10 cellular contexts compared by ENCODE assay signal in the genomic region with DNA sequence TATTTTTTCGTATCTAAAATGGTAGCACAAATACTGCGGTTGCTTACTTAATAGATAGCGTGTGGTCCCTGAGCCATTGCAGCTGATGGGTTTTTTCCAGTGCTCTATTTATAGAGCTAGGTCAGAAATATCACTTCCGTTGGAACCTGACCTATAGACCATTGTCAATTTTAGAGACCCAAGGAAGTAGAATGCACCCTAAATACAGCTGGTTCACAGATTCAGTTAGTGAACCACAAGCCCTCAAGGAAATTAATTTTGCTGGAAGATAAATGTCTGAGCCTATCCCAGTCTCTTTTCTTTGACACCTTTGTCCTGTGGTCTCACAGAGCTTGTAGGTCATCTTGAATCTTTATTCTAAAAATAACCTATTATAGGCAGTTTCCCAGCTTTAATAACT.
DNase-seq lines count a peak whose midpoint lies in the region; ATAC-seq and TF ChIP-seq lines count a peak whose summit lies in the region.
"Had no signal": no experiment of that assay in that cellular context is flagged by ENCODE, and none has a peak within 500 bp of the region (broad histone marks: within the 10 kb centered on the region; RNA-seq: fewer than 3 reads in every experiment).

No MANE protein-coding gene starts in this region.

- H3K4me1 Mint-ChIP-seq in activated CD8-positive, alpha-beta T cell treated with anti-CD3 and anti-CD28 coated beads for 36 hours (ENCODE audit: low read depth), result peaks cover 38% of the 10 kb centered on the region
- peaks cover 19% of the 10 kb centered on the region for H3K4me1 Mint-ChIP-seq in activated CD8-positive, alpha-beta T cell treated with anti-CD3 and anti-CD28 coated beads, Interleukin-2, amount 10 ng/mL, durations not matched to agents 7 days and 5 days (ENCODE audit: low read depth)
- H3K4me1 Mint-ChIP-seq in stimulated activated memory B cell treated with anti-CD40 and anti-IgM and Interleukin-4, amounts not matched to agents 10 μg/mL and 1 μg/mL and 100 μg/mL, for 72 hours, result peaks cover 86% of the 10 kb centered on the region
- peaks cover 18% of the 10 kb centered on the region for H3K4me1 Mint-ChIP-seq in activated CD4-positive, alpha-beta memory T cell treated with anti-CD3 and anti-CD28 coated beads, Interleukin-2, amount 10 ng/mL, durations not matched to agents 7 days and 5 days

- ATAC-seq in activated CD8-positive, alpha-beta T cell treated with anti-CD3 and anti-CD28 coated beads for 36 hours, result peak; percentile 44
- no peak for ATAC-seq in activated CD8-positive, alpha-beta T cell treated with anti-CD3 and anti-CD28 coated beads, Interleukin-2, amount 10 ng/mL, durations not matched to agents 7 days and 5 days
- peak; percentile 52 for ATAC-seq in HG02884 (IDR thresholded peaks at IDR 0.05; ENCODE audit: unreplicated experiment)
- peak; percentile 89 for ATAC-seq in stimulated activated memory B cell treated with anti-CD40 and anti-IgM and Interleukin-4, amounts not matched to agents 10 μg/mL and 1 μg/mL and 100 μg/mL, for 72 hours
- ATAC-seq: activated T-cell treated with anti-CD3 and anti-CD28 coated beads, Interleukin-2, amount 50 U/mL, for 4 hours; naive thymus-derived CD4-positive, alpha-beta T cell had no signal

- CTCF ChIA-PET in activated CD8-positive, alpha-beta T cell treated with anti-CD3 and anti-CD28 coated beads for 36 hours (lab: Charles Lee), result interaction anchor here (1.3 kb wide), 1 partner anchor 442 kb away, joined by 4 read pairs; no protein-coding TSS in a partner anchor
- CTCF ChIA-PET in activated CD8-positive, alpha-beta T cell treated with anti-CD3 and anti-CD28 coated beads, Interleukin-2, amount 10 ng/mL, durations not matched to agents 7 days and 5 days (lab: Charles Lee), result interaction anchor here (0.9 to 1.6 kb wide), 2 partner anchors 10 to 151 kb away, joined by 3 to 4 read pairs; no protein-coding TSS in a partner anchor
- CTCF ChIA-PET in activated CD4-positive, alpha-beta memory T cell treated with anti-CD3 and anti-CD28 coated beads, Interleukin-2, amount 10 ng/mL, durations not matched to agents 7 days and 5 days (lab: Charles Lee), result no interaction called here
- CTCF ChIA-PET in HEK293T (lab: Yijun Ruan, JAX), result interaction anchor here (0.9 kb wide), 1 partner anchor 9 kb away, joined by 3 read pairs; no protein-coding TSS in a partner anchor

- DNase-seq in activated CD8-positive, alpha-beta T cell treated with anti-CD3 and anti-CD28 coated beads for 36 hours, result peak; percentile 12
- no peak for DNase-seq in activated CD8-positive, alpha-beta T cell treated with anti-CD3 and anti-CD28 coated beads, Interleukin-2, amount 10 ng/mL, durations not matched to agents 7 days and 5 days
- DNase-seq in NAMALWA (ENCODE audit: low spot score) (peak; percentile 58), hypothalamus (lab: John Stamatoyannopoulos, UW) (no peak), HEK293T (ENCODE audit: extremely low spot score) (no peak)
- no peak for DNase-seq in activated CD4-positive, alpha-beta memory T cell treated with anti-CD3 and anti-CD28 coated beads, Interleukin-2, amount 10 ng/mL, durations not matched to agents 7 days and 5 days
- DNase-seq: activated T-cell treated with anti-CD3 and anti-CD28 coated beads, Interleukin-2, amount 50 U/mL, for 4 hours; naive thymus-derived CD4-positive, alpha-beta T cell had no signal

- intact Hi-C loops in activated CD8-positive, alpha-beta T cell treated with anti-CD3 and anti-CD28 coated beads for 36 hours (cut with micrococcal nuclease), result no loop called here

- H3K27ac Mint-ChIP-seq in activated CD8-positive, alpha-beta T cell treated with anti-CD3 and anti-CD28 coated beads for 36 hours, result peak overlapping the region; percentile 74
- H3K27ac Mint-ChIP-seq in activated CD8-positive, alpha-beta T cell treated with anti-CD3 and anti-CD28 coated beads, Interleukin-2, amount 10 ng/mL, durations not matched to agents 7 days and 5 days, result no peak overlapping the region
- H3K27ac Mint-ChIP-seq in stimulated activated memory B cell treated with anti-CD40 and anti-IgM and Interleukin-4, amounts not matched to agents 10 μg/mL and 1 μg/mL and 100 μg/mL, for 72 hours, result peak overlapping the region; percentile 96
- H3K27ac Mint-ChIP-seq in activated CD4-positive, alpha-beta memory T cell treated with anti-CD3 and anti-CD28 coated beads, Interleukin-2, amount 10 ng/mL, durations not matched to agents 7 days and 5 days, result no peak overlapping the region

- H3K27me3 Mint-ChIP-seq in activated CD8-positive, alpha-beta T cell treated with anti-CD3 and anti-CD28 coated beads for 36 hours, result no peaks in the 10 kb centered on the region
- no peaks in the 10 kb centered on the region for H3K27me3 Mint-ChIP-seq in activated CD8-positive, alpha-beta T cell treated with anti-CD3 and anti-CD28 coated beads, Interleukin-2, amount 10 ng/mL, durations not matched to agents 7 days and 5 days (ENCODE audit: low read depth)
- no peaks in the 10 kb centered on the region for H3K27me3 Mint-ChIP-seq in stimulated activated memory B cell treated with anti-CD40 and anti-IgM and Interleukin-4, amounts not matched to agents 10 μg/mL and 1 μg/mL and 100 μg/mL, for 72 hours
- H3K27me3 Mint-ChIP-seq in activated CD4-positive, alpha-beta memory T cell treated with anti-CD3 and anti-CD28 coated beads, Interleukin-2, amount 10 ng/mL, durations not matched to agents 7 days and 5 days, result no peaks in the 10 kb centered on the region
- H3K27me3 Mint-ChIP-seq: naive thymus-derived CD4-positive, alpha-beta T cell had no signal

- no peak overlapping the region for H3K4me3 Mint-ChIP-seq in activated CD8-positive, alpha-beta T cell treated with anti-CD3 and anti-CD28 coated beads for 36 hours
- no peak overlapping the region for H3K4me3 Mint-ChIP-seq in activated CD8-positive, alpha-beta T cell treated with anti-CD3 and anti-CD28 coated beads, Interleukin-2, amount 10 ng/mL, durations not matched to agents 7 days and 5 days
- peak overlapping the region; percentile 7 for H3K4me3 Mint-ChIP-seq in stimulated activated memory B cell treated with anti-CD40 and anti-IgM and Interleukin-4, amounts not matched to agents 10 μg/mL and 1 μg/mL and 100 μg/mL, for 72 hours
- H3K4me3 Mint-ChIP-seq in activated CD4-positive, alpha-beta memory T cell treated with anti-CD3 and anti-CD28 coated beads, Interleukin-2, amount 10 ng/mL, durations not matched to agents 7 days and 5 days, result no peak overlapping the region
- H3K4me3 Mint-ChIP-seq: activated T-cell treated with anti-CD3 and anti-CD28 coated beads, Interleukin-2, amount 50 U/mL, for 4 hours; naive thymus-derived CD4-positive, alpha-beta T cell had no signal

- H3K9me3 Mint-ChIP-seq in activated CD8-positive, alpha-beta T cell treated with anti-CD3 and anti-CD28 coated beads for 36 hours, result no peaks in the 10 kb centered on the region
- H3K9me3 Mint-ChIP-seq in activated CD8-positive, alpha-beta T cell treated with anti-CD3 and anti-CD28 coated beads, Interleukin-2, amount 10 ng/mL, durations not matched to agents 7 days and 5 days (ENCODE audit: insufficient read depth), result no peaks in the 10 kb centered on the region
- no peaks in the 10 kb centered on the region for H3K9me3 Mint-ChIP-seq in stimulated activated memory B cell treated with anti-CD40 and anti-IgM and Interleukin-4, amounts not matched to agents 10 μg/mL and 1 μg/mL and 100 μg/mL, for 72 hours
- no peaks in the 10 kb centered on the region for H3K9me3 Mint-ChIP-seq in activated CD4-positive, alpha-beta memory T cell treated with anti-CD3 and anti-CD28 coated beads, Interleukin-2, amount 10 ng/mL, durations not matched to agents 7 days and 5 days
- H3K9me3 Mint-ChIP-seq: activated T-cell treated with anti-CD3 and anti-CD28 coated beads, Interleukin-2, amount 50 U/mL, for 4 hours; naive thymus-derived CD4-positive, alpha-beta T cell had no signal

- no peaks in the 10 kb centered on the region for H3K36me3 Mint-ChIP-seq in activated CD8-positive, alpha-beta T cell treated with anti-CD3 and anti-CD28 coated beads for 36 hours (ENCODE audit: low read depth)
- peaks cover 1% of the 10 kb centered on the region for H3K36me3 Mint-ChIP-seq in activated CD8-positive, alpha-beta T cell treated with anti-CD3 and anti-CD28 coated beads, Interleukin-2, amount 10 ng/mL, durations not matched to agents 7 days and 5 days (ENCODE audit: low read depth)
- H3K36me3 Mint-ChIP-seq in stimulated activated memory B cell treated with anti-CD40 and anti-IgM and Interleukin-4, amounts not matched to agents 10 μg/mL and 1 μg/mL and 100 μg/mL, for 72 hours, result peaks cover 5% of the 10 kb centered on the region
- no peaks in the 10 kb centered on the region for H3K36me3 Mint-ChIP-seq in activated CD4-positive, alpha-beta memory T cell treated with anti-CD3 and anti-CD28 coated beads, Interleukin-2, amount 10 ng/mL, durations not matched to agents 7 days and 5 days (ENCODE audit: low read depth)

- POLR2A ChIA-PET in activated CD8-positive, alpha-beta T cell treated with anti-CD3 and anti-CD28 coated beads for 36 hours (lab: Charles Lee), result interaction anchor here (1.5 kb wide), 1 partner anchor 9 kb away, joined by 3 read pairs; no protein-coding TSS in a partner anchor
- POLR2A ChIA-PET in activated CD8-positive, alpha-beta T cell treated with anti-CD3 and anti-CD28 coated beads, Interleukin-2, amount 10 ng/mL, durations not matched to agents 7 days and 5 days (lab: Charles Lee), result interaction anchor here (0.6 kb wide), 1 partner anchor 35 kb away, joined by 3 read pairs; no protein-coding TSS in a partner anchor
- POLR2A ChIA-PET in activated CD4-positive, alpha-beta memory T cell treated with anti-CD3 and anti-CD28 coated beads, Interleukin-2, amount 10 ng/mL, durations not matched to agents 7 days and 5 days (lab: Charles Lee), result interaction anchor here (0.9 kb wide), 1 partner anchor 391 kb away, joined by 3 read pairs; the partner anchor contains the start of gene ZFP36L1
- POLR2A ChIA-PET in HEK293T (lab: Yijun Ruan, JAX), result no interaction called here

- TF ChIP-seq CTCF in activated CD8-positive, alpha-beta T cell treated with anti-CD3 and anti-CD28 coated beads for 36 hours (IDR thresholded peaks at IDR 0.05), result no peak

TF ChIP-seq in HEK293T, 16 proteins besides CTCF, POLR2A, EP300 and RAD21 (continues in another document):
- TF ChIP-seq FOXA1 (IDR thresholded peaks at IDR 0.05), result no peak
- no peak for TF ChIP-seq ZNF384 (IDR thresholded peaks at IDR 0.05)
- TF ChIP-seq SP1 (IDR thresholded peaks at IDR 0.05), result no peak
- TF ChIP-seq ARNT (IDR thresholded peaks at IDR 0.05), result no peak
- no peak for TF ChIP-seq TARDBP (IDR thresholded peaks at IDR 0.05)
- TF ChIP-seq SUZ12 (IDR thresholded peaks at IDR 0.05), result no peak
- no peak for TF ChIP-seq CTBP1 (IDR thresholded peaks at IDR 0.05; ENCODE audit: borderline replicate concordance)
- TF ChIP-seq NFRKB (IDR thresholded peaks at IDR 0.05), result no peak
- no peak for TF ChIP-seq L3MBTL2 (conservative IDR thresholded peaks at IDR 0.05)
- TF ChIP-seq BHLHE40 (IDR thresholded peaks at IDR 0.05; ENCODE audit: borderline replicate concordance), result no peak

Comparison
In these comparisons a context has a peak if more than half of its experiments do, and no peak if none do; other contexts are left out.
1. DNase-seq: peak in activated CD8-positive, alpha-beta T cell treated with anti-CD3 and anti-CD28 coated beads for 36 hours (single experiment) and NAMALWA (single experiment); none in activated CD8-positive, alpha-beta T cell treated with anti-CD3 and anti-CD28 coated beads, Interleukin-2, amount 10 ng/mL, durations not matched to agents 7 days and 5 days (single experiment), hypothalamus (0 of 51), activated CD4-positive, alpha-beta memory T cell treated with anti-CD3 and anti-CD28 coated beads, Interleukin-2, amount 10 ng/mL, durations not matched to agents 7 days and 5 days (single experiment) and HEK293T (single experiment).
2. H3K27ac Mint-ChIP-seq: peak in activated CD8-positive, alpha-beta T cell treated with anti-CD3 and anti-CD28 coated beads for 36 hours (single experiment) and stimulated activated memory B cell treated with anti-CD40 and anti-IgM and Interleukin-4, amounts not matched to agents 10 μg/mL and 1 μg/mL and 100 μg/mL, for 72 hours (single experiment); none in activated CD8-positive, alpha-beta T cell treated with anti-CD3 and anti-CD28 coated beads, Interleukin-2, amount 10 ng/mL, durations not matched to agents 7 days and 5 days (single experiment) and activated CD4-positive, alpha-beta memory T cell treated with anti-CD3 and anti-CD28 coated beads, Interleukin-2, amount 10 ng/mL, durations not matched to agents 7 days and 5 days (single experiment).